In genomic region chr19:3411636-3412035, GRCh38 we compare ENCODE assay signal across 13 cellular contexts.
"Had no signal": no experiment of that assay in that cellular context is flagged by ENCODE, and none has a peak within 500 bp of the region (broad histone marks: within the 10 kb centered on the region; RNA-seq: fewer than 3 reads in every experiment).

No MANE protein-coding gene starts in this region.

- H3K27ac Mint-ChIP-seq: activated CD4-positive, alpha-beta memory T cell treated with anti-CD3 and anti-CD28 coated beads for 36 hours; natural killer cell; T-cell; type B pancreatic cell had no signal

- H3K9me3 ChIP-seq: ascending aorta had no signal

- H3K27ac ChIP-seq: ascending aorta, coronary artery had no signal

- H3K9me3 Mint-ChIP-seq: activated CD4-positive, alpha-beta memory T cell treated with anti-CD3 and anti-CD28 coated beads for 36 hours; natural killer cell; T-cell; type B pancreatic cell had no signal

- ATAC-seq: natural killer cell, T-cell had no signal

- H3K27me3 Mint-ChIP-seq: activated CD4-positive, alpha-beta memory T cell treated with anti-CD3 and anti-CD28 coated beads for 36 hours; T-cell had no signal

- H3K4me1 Mint-ChIP-seq: T-cell had no signal

- H3K4me3 Mint-ChIP-seq: activated CD4-positive, alpha-beta memory T cell treated with anti-CD3 and anti-CD28 coated beads for 36 hours; natural killer cell; T-cell; type B pancreatic cell had no signal

- H3K27me3 ChIP-seq: ascending aorta had no signal

- DNase-seq: activated CD4-positive, alpha-beta memory T cell treated with anti-CD3 and anti-CD28 coated beads for 36 hours; activated CD4-positive, alpha-beta T cell treated with anti-CD3 and anti-CD28 coated beads for 1 hour; activated naive CD4-positive, alpha-beta T cell; effector memory CD4-positive, alpha-beta T cell; hypothalamus; natural killer cell; occipital lobe; T-cell; T1000 had no signal

- H3K4me3 ChIP-seq: ascending aorta, coronary artery, skin epidermis had no signal

- H3K36me3 Mint-ChIP-seq: activated CD4-positive, alpha-beta memory T cell treated with anti-CD3 and anti-CD28 coated beads for 36 hours; natural killer cell; type B pancreatic cell had no signal
